Comparison of ENCODE assay signal across 8 cellular contexts in genomic region chr6:24743265-24743943, GRCh38. TPM values are rescaled to one million over a fixed set of nuclear protein-coding genes. Genes with fewer than 3 reads are reported as not detected.
DNase-seq lines count a peak whose midpoint lies in the region; ATAC-seq, FAIRE-seq and TF ChIP-seq lines count a peak whose summit lies in the region.

No MANE protein-coding gene starts in this region.

- in situ Hi-C loops in G401 (cut with HindIII; ENCODE audit: low sequenced_read_pairs) = no loop called here

- peak overlapping the region; percentile 65 for H3K27ac ChIP-seq in SJCRH30
- H3K27ac ChIP-seq in psoas muscle = peak overlapping the region; percentile 28

- TF ChIP-seq CTCF in BJ (IDR thresholded peaks at IDR 0.05; ENCODE audit: insufficient read depth, low read depth, low read length) (no peak), psoas muscle (IDR thresholded peaks at IDR 0.05) (no peak), D721Med (IDR thresholded peaks at IDR 0.05; ENCODE audit: insufficient read depth, missing control alignments) (no peak)

- no peaks in the 10 kb centered on the region for H3K9me3 ChIP-seq in SJCRH30 (replicated peaks)
- no peaks in the 10 kb centered on the region for H3K9me3 ChIP-seq in psoas muscle

- POLR2A ChIA-PET in BJ (lab: Charles Lee) = interaction anchor here (0.9 to 1.0 kb wide), 2 partner anchors 21 to 22 kb away, joined by 3 to 5 read pairs; no protein-coding TSS in a partner anchor

- no peak overlapping the region for H3K4me3 ChIP-seq in BJ (ENCODE audit: low read depth, low read length)
- H3K4me3 ChIP-seq in SJCRH30 = no peak overlapping the region; the same call in none of the 2 replicates
- H3K4me3 ChIP-seq in psoas muscle = peak overlapping the region; percentile 7

- DNase-seq in BJ (ENCODE audit: low read depth) = peak; percentile 88
- DNase-seq in GM19239 (ENCODE audit: insufficient read length, low spot score) = no peak
- DNase-seq in SJCRH30 = peak in 1 of 2 experiments; percentile 20
- no peak for DNase-seq in psoas muscle
- no peak for DNase-seq in G401 (ENCODE audit: low spot score)
- DNase-seq in D721Med (ENCODE audit: insufficient read length, low spot score) = no peak

- FAIRE-seq in GM19239 (lab: Jason Lieb, UNC) (peak; percentile 77), D721Med (lab: Jason Lieb, UNC) (no peak)

- WGBS in psoas muscle, 3 donors = 66 to 73% (median 68%) methylated on average over 2 of the region's 2 CpGs

- H3K36me3 ChIP-seq in BJ (ENCODE audit: control insufficient read depth, insufficient read depth, low read length) (no peaks in the 10 kb centered on the region), SJCRH30 (no peaks in the 10 kb centered on the region), psoas muscle (ENCODE audit: insufficient read depth in 1 of 2, low read depth in 1 of 2) (no peaks in the 10 kb centered on the region)

- no peaks in the 10 kb centered on the region for H3K4me1 ChIP-seq in SJCRH30
- peaks cover 7% of the 10 kb centered on the region for H3K4me1 ChIP-seq in psoas muscle

- no peaks in the 10 kb centered on the region for H3K27me3 ChIP-seq in BJ (ENCODE audit: control insufficient read depth, insufficient read depth, low read length)
- H3K27me3 ChIP-seq in SJCRH30 = no peaks in the 10 kb centered on the region
- H3K27me3 ChIP-seq in psoas muscle (ENCODE audit: insufficient read depth in 3 of 3, low read length in 2 of 3) = no peaks in the 10 kb centered on the region

- ATAC-seq in HG03139 (IDR thresholded peaks at IDR 0.05; ENCODE audit: unreplicated experiment) (peak; percentile 73), esophagus mucosa (peak; percentile 97), psoas muscle (peak; percentile 67 to 77 (median 70))

- CTCF ChIA-PET in BJ (lab: Yijun Ruan, JAX) = interaction anchor here (1.0 to 1.3 kb wide), 4 partner anchors 10 to 162 kb away, joined by 3 to 5 read pairs (median 4); no protein-coding TSS in a partner anchor

- intact Hi-C loops in psoas muscle (cut with DNase I) = no loop called here

RNA-seq across cellular contexts. Expression of gene C6orf62, which starts 24.4 kb away (rescaled TPM):
- 38.9 and 83.8 TPM in 2 replicates for polyA plus RNA-seq in BJ (2011; rRNA removed)
- 53.4 and 60.3 TPM in 2 replicates for polyA minus RNA-seq in BJ (2011; rRNA and poly(A)+ RNA removed)
- total RNA-seq in SJCRH30 (2014; rRNA removed; shearing (Covaris generic)) = 50.1 and 51.2 TPM in 2 replicates
- total RNA-seq in esophagus mucosa = 63.0 TPM
- total RNA-seq in psoas muscle = 10 to 100 TPM; 43.1 to 57.2 (median 47.1) TPM
- polyA plus RNA-seq in psoas muscle = 10 to 100 TPM; 23.9 to 54.8 (median 35.6) TPM
- total RNA-seq in G401 (2014; rRNA removed; shearing (Covaris generic)) = 50.3 and 66.0 TPM in 2 replicates

RNA-seq across cellular contexts. Expression of gene GMNN, which starts 31.3 kb away (rescaled TPM):
- polyA plus RNA-seq in BJ (2011; rRNA removed) (13.4 and 17.8 TPM in 2 replicates), psoas muscle (10 to 100 TPM in 2 of 3 donors, 1 to 10 TPM in 1; 7.8 to 12.2 (median 11.0) TPM)
- 7.7 and 11.7 TPM in 2 replicates for polyA minus RNA-seq in BJ (2011; rRNA and poly(A)+ RNA removed)
- 65.7 and 72.1 TPM in 2 replicates for total RNA-seq in SJCRH30 (2014; rRNA removed; shearing (Covaris generic))
- total RNA-seq in esophagus mucosa (14.9 TPM), psoas muscle (1 to 10 TPM; 3.5 to 4.2 (median 3.9) TPM)
- 61.0 and 102 TPM in 2 replicates for total RNA-seq in G401 (2014; rRNA removed; shearing (Covaris generic))

RNA-seq across cellular contexts. Expression of gene ARMH2, which starts 55.3 kb away (rescaled TPM):
- not detected in 2 replicates for polyA plus RNA-seq in BJ (2011; rRNA removed)
- polyA minus RNA-seq in BJ (2011; rRNA and poly(A)+ RNA removed) = not detected in 2 replicates
- total RNA-seq in SJCRH30 (2014; rRNA removed; shearing (Covaris generic)) = not detected in 2 replicates
- total RNA-seq in esophagus mucosa = not detected
- not detected for total RNA-seq in psoas muscle
- not detected for polyA plus RNA-seq in psoas muscle
- not detected in 2 replicates for total RNA-seq in G401 (2014; rRNA removed; shearing (Covaris generic))
